Comparison of ENCODE assay signal across 8 cellular contexts in the genomic region with DNA sequence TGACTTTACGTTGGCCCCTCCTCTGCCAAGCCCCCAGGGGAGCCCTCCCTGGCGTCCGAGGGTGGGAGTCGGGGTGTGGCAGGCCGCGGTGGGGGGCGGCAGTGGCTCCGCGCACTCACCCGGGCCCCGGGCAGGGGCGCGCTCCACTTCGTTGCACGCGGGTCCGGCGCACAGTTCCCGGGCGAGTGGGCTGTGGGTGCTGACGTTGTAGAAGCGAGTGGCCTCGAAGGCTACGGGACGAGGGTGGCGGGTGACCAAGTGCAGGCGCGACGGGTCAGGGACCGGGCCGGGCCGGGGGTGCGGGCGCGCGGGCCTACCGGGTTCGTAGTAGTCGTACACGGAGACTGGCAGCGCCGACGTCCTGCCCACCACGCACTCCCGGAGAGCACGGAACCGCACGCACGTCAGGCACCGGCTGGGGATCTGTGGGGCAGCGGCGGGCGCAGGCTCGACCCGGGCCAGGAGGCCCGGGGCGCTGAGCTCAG. TPM values are rescaled to one million over a fixed set of nuclear protein-coding genes. Genes with fewer than 3 reads are reported as not detected.
DNase-seq lines count a peak whose midpoint lies in the region; ATAC-seq and TF ChIP-seq lines count a peak whose summit lies in the region.

No MANE protein-coding gene starts in this region.

- H3K4me1 ChIP-seq in OCI-LY1 (ENCODE audit: insufficient read depth, low read length, severe bottlenecking) = peaks cover 16% of the 10 kb centered on the region

- no peaks in the 10 kb centered on the region for H3K36me3 Mint-ChIP-seq in activated naive CD4-positive, alpha-beta T cell treated with anti-CD3 and anti-CD28 coated beads for 36 hours (ENCODE audit: low read depth)
- no peaks in the 10 kb centered on the region for H3K36me3 Mint-ChIP-seq in natural killer cell treated with Interleukin-12 subunit alpha and Interleukin-12 subunit beta and Interleukin-15 and Interleukin-18, amount 100 ng/mL, for 72 hours

- peak in 1 of 2 donors; percentile 10 for ATAC-seq in natural killer cell treated with Interleukin-12 subunit alpha and Interleukin-12 subunit beta and Interleukin-15 and Interleukin-18, amount 100 ng/mL, for 72 hours
- ATAC-seq in HG02870 (IDR thresholded peaks at IDR 0.05; ENCODE audit: unreplicated experiment) = no peak

- H3K4me3 Mint-ChIP-seq in activated naive CD4-positive, alpha-beta T cell treated with anti-CD3 and anti-CD28 coated beads for 36 hours = peak overlapping the region; percentile 50
- peak overlapping the region; percentile 73 for H3K4me3 Mint-ChIP-seq in natural killer cell treated with Interleukin-12 subunit alpha and Interleukin-12 subunit beta and Interleukin-15 and Interleukin-18, amount 100 ng/mL, for 72 hours

- intact Hi-C loops in activated naive CD4-positive, alpha-beta T cell treated with anti-CD3 and anti-CD28 coated beads for 36 hours (cut with micrococcal nuclease) = loop anchor here (2.0 kb wide), 1 partner anchor 119 kb away; no protein-coding TSS in a partner anchor

- H3K9ac ChIP-seq in OCI-LY1 (ENCODE audit: low read length) = peak overlapping the region; percentile 49; the same call in 1 of the 2 replicates

- H3K36me3 ChIP-seq in OCI-LY1 (ENCODE audit: insufficient read depth, low read length) = no peaks in the 10 kb centered on the region

- H3K4me3 ChIP-seq in OCI-LY1 (ENCODE audit: low read depth, low read length, poor library complexity, severe bottlenecking) = peak overlapping the region; percentile 61
- peak overlapping the region; percentile 62 for H3K4me3 ChIP-seq in epithelial cell of proximal tubule (ENCODE audit: low read depth, low read length)

- no peak for DNase-seq in activated naive CD4-positive, alpha-beta T cell treated with anti-CD3 and anti-CD28 coated beads for 36 hours
- no peak for DNase-seq in activated naive CD4-positive, alpha-beta T cell treated with Interleukin-2 at 50 U/mL for 16 hours
- DNase-seq in epithelial cell of proximal tubule (ENCODE audit: low read depth) (no peak), NAMALWA (ENCODE audit: low spot score) (no peak), GOT3 (lab: John Stamatoyannopoulos, UW) (no peak)
- no peak for DNase-seq in natural killer cell treated with Interleukin-12 subunit alpha and Interleukin-12 subunit beta and Interleukin-15 and Interleukin-18, amount 100 ng/mL, for 72 hours (ENCODE audit: low spot score)

- H3K79me2 ChIP-seq in OCI-LY1 (ENCODE audit: insufficient read depth, low read length) = no peaks in the 10 kb centered on the region

- CTCF ChIA-PET in activated naive CD4-positive, alpha-beta T cell treated with anti-CD3 and anti-CD28 coated beads for 36 hours (lab: Charles Lee) = no interaction called here

- no peak overlapping the region for H3K27ac Mint-ChIP-seq in activated naive CD4-positive, alpha-beta T cell treated with anti-CD3 and anti-CD28 coated beads for 36 hours
- H3K27ac Mint-ChIP-seq in natural killer cell treated with Interleukin-12 subunit alpha and Interleukin-12 subunit beta and Interleukin-15 and Interleukin-18, amount 100 ng/mL, for 72 hours = peak overlapping the region in 1 of 2 donors; percentile 64

- H3F3A ChIP-seq in OCI-LY1 (ENCODE audit: insufficient read depth, low read length) = no peaks in the 10 kb centered on the region; the same call in 1 of the 2 replicates

- H2AFZ ChIP-seq in OCI-LY1 (ENCODE audit: low read length) = no peak overlapping the region

- peak overlapping the region; percentile 73 for H3K4me2 ChIP-seq in OCI-LY1 (ENCODE audit: low read length)

- H3K9me3 ChIP-seq in OCI-LY1 (ENCODE audit: low read length) = no peaks in the 10 kb centered on the region

- no peak overlapping the region for H3K27ac ChIP-seq in OCI-LY1 (ENCODE audit: low read depth, low read length, poor library complexity, severe bottlenecking)

- peaks cover 15% of the 10 kb centered on the region for H3K4me1 Mint-ChIP-seq in activated naive CD4-positive, alpha-beta T cell treated with anti-CD3 and anti-CD28 coated beads for 36 hours (ENCODE audit: low read depth)
- peaks cover 14 to 22% of the 10 kb centered on the region in 2 donors for H3K4me1 Mint-ChIP-seq in natural killer cell treated with Interleukin-12 subunit alpha and Interleukin-12 subunit beta and Interleukin-15 and Interleukin-18, amount 100 ng/mL, for 72 hours (ENCODE audit: low read depth in 2 of 2)

- H3K27me3 ChIP-seq in OCI-LY1 (ENCODE audit: insufficient read depth, low read length) = no peaks in the 10 kb centered on the region; the same call in 1 of the 2 replicates

- no peaks in the 10 kb centered on the region for H3K9me2 ChIP-seq in OCI-LY1 (ENCODE audit: low read depth, low read length)

- TF ChIP-seq CTCF in OCI-LY1 (IDR thresholded peaks at IDR 0.05; ENCODE audit: low read length) = no peak
- TF ChIP-seq CTCF in epithelial cell of proximal tubule (conservative IDR thresholded peaks at IDR 0.05; ENCODE audit: low read depth, low read length) = no peak

- no peaks in the 10 kb centered on the region for H3K9me3 Mint-ChIP-seq in activated naive CD4-positive, alpha-beta T cell treated with anti-CD3 and anti-CD28 coated beads for 36 hours
- H3K9me3 Mint-ChIP-seq in natural killer cell treated with Interleukin-12 subunit alpha and Interleukin-12 subunit beta and Interleukin-15 and Interleukin-18, amount 100 ng/mL, for 72 hours = no peaks in the 10 kb centered on the region

- no peaks in the 10 kb centered on the region for H4K20me1 ChIP-seq in OCI-LY1 (ENCODE audit: insufficient read depth, low read length)

- H3K27me3 Mint-ChIP-seq in activated naive CD4-positive, alpha-beta T cell treated with anti-CD3 and anti-CD28 coated beads for 36 hours (ENCODE audit: low read depth) = peaks cover 22% of the 10 kb centered on the region
- H3K27me3 Mint-ChIP-seq in natural killer cell treated with Interleukin-12 subunit alpha and Interleukin-12 subunit beta and Interleukin-15 and Interleukin-18, amount 100 ng/mL, for 72 hours = no peaks in the 10 kb centered on the region

RNA-seq across cellular contexts. Expression of gene F2RL3, which starts 8.8 kb away (rescaled TPM):
- total RNA-seq in activated naive CD4-positive, alpha-beta T cell treated with anti-CD3 and anti-CD28 coated beads for 36 hours = not detected
- not detected in 2 replicates for total RNA-seq in epithelial cell of proximal tubule
- 1 to 10 TPM; 1.5 to 2.0 TPM for total RNA-seq in natural killer cell treated with Interleukin-12 subunit alpha and Interleukin-12 subunit beta and Interleukin-15 and Interleukin-18, amount 100 ng/mL, for 72 hours
